ENCODE assay signal across 2 cellular contexts in genomic region chr6:167682546-167683027, GRCh38.
A peak's percentile ranks its signal among the peaks of the same experiment; 100 is the strongest.
TF ChIP-seq lines count a peak whose summit lies in the region.

No MANE protein-coding gene starts in this region.

TF ChIP-seq in HCT116, 20 proteins besides CTCF, POLR2A, EP300 and RAD21 (continued from another document):
- TF ChIP-seq ZBTB33 (IDR thresholded peaks at IDR 0.05; ENCODE audit: extremely low read depth, insufficient replicate concordance, low read length) (no peak), SIN3A (IDR thresholded peaks at IDR 0.05; ENCODE audit: low read depth) (no peak), SRF (IDR thresholded peaks at IDR 0.05; ENCODE audit: low read depth) (no peak), YY1 (IDR thresholded peaks at IDR 0.05; ENCODE audit: extremely low read depth, insufficient replicate concordance, low read depth, low read length) (no peak), ZFX (IDR thresholded peaks at IDR 0.05) (no peak), REST (IDR thresholded peaks at IDR 0.05; ENCODE audit: low read depth) (no peak), TCF7L2 (IDR thresholded peaks at IDR 0.05; ENCODE audit: borderline replicate concordance, extremely low read depth, insufficient read depth, insufficient read length) (no peak), ZNF274 (IDR thresholded peaks at IDR 0.05; ENCODE audit: low read depth, low read length) (no peak), MAX (IDR thresholded peaks at IDR 0.05) (no peak), SP1 (IDR thresholded peaks at IDR 0.05; ENCODE audit: low read depth) (no peak), EZH2phosphoT487 (IDR thresholded peaks at IDR 0.05; ENCODE audit: borderline replicate concordance) (no peak), POLR2AphosphoS5 (IDR thresholded peaks at IDR 0.05; ENCODE audit: low read depth, low read length) (no peak), ELF1 (IDR thresholded peaks at IDR 0.05; ENCODE audit: borderline replicate concordance, low read depth) (no peak)

TF ChIP-seq in HepG2, 621 proteins besides CTCF, POLR2A, EP300 and RAD21 (continued from another document):
- no peak for TF ChIP-seq ZNF280B (CRISPR knock-in tag; IDR thresholded peaks at IDR 0.05; ENCODE audit: borderline replicate concordance)
- no peak for TF ChIP-seq ZSCAN29 (CRISPR knock-in tag; conservative IDR thresholded peaks at IDR 0.05)
- 0 out of 2 replicates have a peak, but pooled peaks have one; percentile 55 for TF ChIP-seq ZNF512 (CRISPR knock-in tag; IDR thresholded peaks at IDR 0.05)
- no peak for TF ChIP-seq PRDM10 (CRISPR knock-in tag; IDR thresholded peaks at IDR 0.05; ENCODE audit: low read depth)
- 0 out of 2 replicates have a peak, but pooled peaks have one; percentile 10 for TF ChIP-seq ZNF775 (CRISPR knock-in tag; IDR thresholded peaks at IDR 0.05; ENCODE audit: borderline replicate concordance)
- TF ChIP-seq KAT8 (CRISPR knock-in tag; IDR thresholded peaks at IDR 0.05), result no peak
- TF ChIP-seq SRY (CRISPR knock-in tag; IDR thresholded peaks at IDR 0.05), result 0 out of 2 replicates have a peak, but pooled peaks have one; percentile 8
- 0 out of 2 replicates have a peak, but pooled peaks have one; percentile 8 for TF ChIP-seq BRD4 (CRISPR knock-in tag; IDR thresholded peaks at IDR 0.05)
- no peak for TF ChIP-seq ZGPAT (CRISPR knock-in tag; IDR thresholded peaks at IDR 0.05)
- peak; percentile 30 for TF ChIP-seq ASH2L (IDR thresholded peaks at IDR 0.05; ENCODE audit: insufficient read length, low read depth, low read length)
- TF ChIP-seq PHF20 (CRISPR knock-in tag; IDR thresholded peaks at IDR 0.05), result 0 out of 2 replicates have a peak, but pooled peaks have one; percentile 34
- TF ChIP-seq NFKB2 (CRISPR knock-in tag; IDR thresholded peaks at IDR 0.05; ENCODE audit: borderline replicate concordance), result no peak
- TF ChIP-seq CHD4 (IDR thresholded peaks at IDR 0.05; ENCODE audit: borderline replicate concordance, low read length), result peak; percentile 97
- TF ChIP-seq ELF4 (CRISPR knock-in tag; IDR thresholded peaks at IDR 0.05; ENCODE audit: borderline replicate concordance), result peak; percentile 47; the same call in 1 of the 2 replicates
- peak; percentile 56; the same call in 1 of the 2 replicates for TF ChIP-seq CENPBD1 (CRISPR knock-in tag; IDR thresholded peaks at IDR 0.05; ENCODE audit: borderline replicate concordance, low read depth)
- TF ChIP-seq ZNF274 (CRISPR knock-in tag; IDR thresholded peaks at IDR 0.05), result no peak
- no peak for TF ChIP-seq MED8 (CRISPR knock-in tag; IDR thresholded peaks at IDR 0.05; ENCODE audit: insufficient replicate concordance)
- no peak for TF ChIP-seq ZNF776 (CRISPR knock-in tag; IDR thresholded peaks at IDR 0.05)
- peak; percentile 58 for TF ChIP-seq TOPORS (CRISPR knock-in tag; IDR thresholded peaks at IDR 0.05)
- peak; percentile 7; the same call in 1 of the 2 replicates for TF ChIP-seq ZNF317 (CRISPR knock-in tag; IDR thresholded peaks at IDR 0.05)
- no peak for TF ChIP-seq ZNF441 (CRISPR knock-in tag; IDR thresholded peaks at IDR 0.05; ENCODE audit: borderline replicate concordance)
- peak; percentile 12; the same call in 1 of the 2 replicates for TF ChIP-seq SNAPC4 (CRISPR knock-in tag; IDR thresholded peaks at IDR 0.05)
- no peak for TF ChIP-seq PCBP1 (IDR thresholded peaks at IDR 0.05; ENCODE audit: borderline replicate concordance, low read depth, low read length)
- TF ChIP-seq ZNF792 (CRISPR knock-in tag; IDR thresholded peaks at IDR 0.05), result no peak
- no peak for TF ChIP-seq TFE3 (CRISPR knock-in tag; IDR thresholded peaks at IDR 0.05)
- no peak for TF ChIP-seq RBM39 (IDR thresholded peaks at IDR 0.05; ENCODE audit: low read depth, low read length, poor library complexity, severe bottlenecking)
- TF ChIP-seq CBX5 (CRISPR knock-in tag; IDR thresholded peaks at IDR 0.05; ENCODE audit: borderline replicate concordance), result no peak
- TF ChIP-seq FOSL1 (CRISPR knock-in tag; IDR thresholded peaks at IDR 0.05; ENCODE audit: borderline replicate concordance), result no peak
- TF ChIP-seq SIN3B (IDR thresholded peaks at IDR 0.05; ENCODE audit: low read length), result no peak
